11 cellular contexts compared by ENCODE assay signal in genomic region chr11:2096919-2097301, GRCh38. TPM values are rescaled to one million over a fixed set of nuclear protein-coding genes. Genes with fewer than 3 reads are reported as not detected.
DNase-seq lines count a peak whose midpoint lies in the region; ATAC-seq and TF ChIP-seq lines count a peak whose summit lies in the region.
"Had no signal": no experiment of that assay in that cellular context is flagged by ENCODE, and none has a peak within 500 bp of the region (broad histone marks: within the 10 kb centered on the region; RNA-seq: fewer than 3 reads in every experiment).

No MANE protein-coding gene starts in this region.

- H3K4me3 Mint-ChIP-seq in natural killer cell treated with Interleukin-12 subunit alpha and Interleukin-12 subunit beta and Interleukin-15 and Interleukin-18, amount 100 ng/mL, for 72 hours = no peak overlapping the region
- H3K4me3 Mint-ChIP-seq in natural killer cell = no peak overlapping the region
- H3K4me3 Mint-ChIP-seq: T-helper 2 cell treated with Interferon-gamma antibody and Interleukin-4, amounts not matched to agents 5 μg/mL and 100 μg/mL, for 36 hours had no signal

- no peak overlapping the region for H3K27ac Mint-ChIP-seq in natural killer cell treated with Interleukin-12 subunit alpha and Interleukin-12 subunit beta and Interleukin-15 and Interleukin-18, amount 100 ng/mL, for 72 hours
- H3K27ac Mint-ChIP-seq in natural killer cell = no peak overlapping the region
- H3K27ac Mint-ChIP-seq: T-helper 2 cell treated with Interferon-gamma antibody and Interleukin-4, amounts not matched to agents 5 μg/mL and 100 μg/mL, for 36 hours had no signal

- H3K27ac ChIP-seq in osteoblast (ENCODE audit: low read depth, low read length) (peak overlapping the region; percentile 95), vagina (peak overlapping the region; percentile 84)

- TF ChIP-seq CTCF in natural killer cell (IDR thresholded peaks at IDR 0.05) (no peak), osteoblast (IDR thresholded peaks at IDR 0.05; ENCODE audit: extremely low read depth, low read depth, low read length) (no peak), vagina (IDR thresholded peaks at IDR 0.05) (no peak)

- TF ChIP-seq POLR2A in vagina (IDR thresholded peaks at IDR 0.05) = no peak

- no peaks in the 10 kb centered on the region for H3K4me1 Mint-ChIP-seq in natural killer cell treated with Interleukin-12 subunit alpha and Interleukin-12 subunit beta and Interleukin-15 and Interleukin-18, amount 100 ng/mL, for 72 hours (ENCODE audit: low read depth in 2 of 2)
- peaks cover 0 to 4% of the 10 kb centered on the region in 2 donors for H3K4me1 Mint-ChIP-seq in natural killer cell

- peaks cover 52% of the 10 kb centered on the region for H3K4me1 ChIP-seq in osteoblast (ENCODE audit: insufficient read depth, low read length)
- H3K4me1 ChIP-seq in vagina = peaks cover 46% of the 10 kb centered on the region

- H4K20me1 ChIP-seq in osteoblast (ENCODE audit: insufficient read depth, low read length) = no peaks in the 10 kb centered on the region

- intact Hi-C loops in natural killer cell (cut with micrococcal nuclease) = no loop called here
- intact Hi-C loops in Right ventricle myocardium superior (cut with DNase I) = no loop called here
- intact Hi-C loops in vagina (cut with DNase I) = no loop called here

- H3K9me3 ChIP-seq in osteoblast (ENCODE audit: low read depth, low read length) (no peaks in the 10 kb centered on the region), vagina (no peaks in the 10 kb centered on the region)

- no peaks in the 10 kb centered on the region for H3K36me3 Mint-ChIP-seq in natural killer cell treated with Interleukin-12 subunit alpha and Interleukin-12 subunit beta and Interleukin-15 and Interleukin-18, amount 100 ng/mL, for 72 hours
- no peaks in the 10 kb centered on the region for H3K36me3 Mint-ChIP-seq in natural killer cell

- H2AFZ ChIP-seq in osteoblast (ENCODE audit: low read length) = peak overlapping the region; percentile 88

- no peaks in the 10 kb centered on the region for H3K79me2 ChIP-seq in osteoblast (ENCODE audit: insufficient read depth, low read length)

- H3K4me3 ChIP-seq in osteoblast (ENCODE audit: insufficient read depth, low read length) = peak overlapping the region; percentile 51
- no peak overlapping the region for H3K4me3 ChIP-seq in vagina

- ATAC-seq in natural killer cell treated with Interleukin-12 subunit alpha and Interleukin-12 subunit beta and Interleukin-15 and Interleukin-18, amount 100 ng/mL, for 72 hours = no peak
- ATAC-seq in natural killer cell (no peak), Right ventricle myocardium superior (ENCODE audit: poor library complexity) (no peak), GM21737 (IDR thresholded peaks at IDR 0.05; ENCODE audit: unreplicated experiment) (no peak)

- H3K4me2 ChIP-seq in osteoblast (ENCODE audit: insufficient read depth, low read length) = peak overlapping the region; percentile 77

- H3K27me3 ChIP-seq in osteoblast (ENCODE audit: insufficient read depth, low read length) (no peaks in the 10 kb centered on the region), vagina (no peaks in the 10 kb centered on the region)

- DNase-seq in natural killer cell treated with Interleukin-12 subunit alpha and Interleukin-12 subunit beta and Interleukin-15 and Interleukin-18, amount 100 ng/mL, for 72 hours (ENCODE audit: low spot score) = peak; percentile 46
- DNase-seq in natural killer cell (no peak), Right ventricle myocardium superior (peak; percentile 62), osteoblast (ENCODE audit: insufficient read length, low spot score, missing footprints) (peak; percentile 92), vagina (ENCODE audit: extremely low spot score in 2 of 2) (no peak), occipital lobe (lab: John Stamatoyannopoulos, UW) (no peak), medulla oblongata (ENCODE audit: extremely low spot score) (no peak)
- DNase-seq: ACHN, NCI-H1694 treated with DMSO at 0.1 percent for 48 hours had no signal

- H3K36me3 ChIP-seq in osteoblast (ENCODE audit: insufficient read depth, low read length) (no peaks in the 10 kb centered on the region), vagina (no peaks in the 10 kb centered on the region)

- peaks cover 4 to 7% of the 10 kb centered on the region in 2 donors for H3K27me3 Mint-ChIP-seq in natural killer cell treated with Interleukin-12 subunit alpha and Interleukin-12 subunit beta and Interleukin-15 and Interleukin-18, amount 100 ng/mL, for 72 hours
- peaks cover 0 to 7% of the 10 kb centered on the region in 2 donors for H3K27me3 Mint-ChIP-seq in natural killer cell (ENCODE audit: low read depth in 2 of 2)

- no peaks in the 10 kb centered on the region for H3K9me3 Mint-ChIP-seq in natural killer cell treated with Interleukin-12 subunit alpha and Interleukin-12 subunit beta and Interleukin-15 and Interleukin-18, amount 100 ng/mL, for 72 hours
- H3K9me3 Mint-ChIP-seq in natural killer cell = no peaks in the 10 kb centered on the region
- H3K9me3 Mint-ChIP-seq: T-helper 2 cell treated with Interferon-gamma antibody and Interleukin-4, amounts not matched to agents 5 μg/mL and 100 μg/mL, for 36 hours had no signal

RNA-seq across cellular contexts. Expression of gene IGF2, which starts 42.3 kb away (rescaled TPM):
- under 1 TPM in 1 of 2 donors, not detected in 1; 0.17 TPM for total RNA-seq in natural killer cell treated with Interleukin-12 subunit alpha and Interleukin-12 subunit beta and Interleukin-15 and Interleukin-18, amount 100 ng/mL, for 72 hours
- total RNA-seq in natural killer cell = not detected
- total RNA-seq in Right ventricle myocardium superior = 79.9 TPM
- 53.9 and 68.8 TPM in 2 replicates for total RNA-seq in osteoblast
- 56.5 TPM for total RNA-seq in vagina
- 25.6 TPM for total RNA-seq in occipital lobe

Comparison
In these comparisons a context has a peak if more than half of its experiments do, and no peak if none do; other contexts are left out.
1. DNase-seq: peak in natural killer cell treated with Interleukin-12 subunit alpha and Interleukin-12 subunit beta and Interleukin-15 and Interleukin-18, amount 100 ng/mL, for 72 hours (single experiment), Right ventricle myocardium superior (single experiment) and osteoblast (single experiment); none in natural killer cell (single experiment), vagina (0 of 2), occipital lobe (single experiment) and medulla oblongata (single experiment).
2. RNA of gene IGF2, which starts 42.3 kb away (total RNA-seq): 79.9 TPM in Right ventricle myocardium superior (single experiment), 53.9 to 68.8 TPM in osteoblast, 56.5 TPM in vagina (single experiment) and 25.6 TPM in occipital lobe (single experiment); 0.17 TPM in natural killer cell treated with Interleukin-12 subunit alpha and Interleukin-12 subunit beta and Interleukin-15 and Interleukin-18, amount 100 ng/mL, for 72 hours and not detected in natural killer cell; every median in the first group is over 10 times any median in the second.